In the genomic region with DNA sequence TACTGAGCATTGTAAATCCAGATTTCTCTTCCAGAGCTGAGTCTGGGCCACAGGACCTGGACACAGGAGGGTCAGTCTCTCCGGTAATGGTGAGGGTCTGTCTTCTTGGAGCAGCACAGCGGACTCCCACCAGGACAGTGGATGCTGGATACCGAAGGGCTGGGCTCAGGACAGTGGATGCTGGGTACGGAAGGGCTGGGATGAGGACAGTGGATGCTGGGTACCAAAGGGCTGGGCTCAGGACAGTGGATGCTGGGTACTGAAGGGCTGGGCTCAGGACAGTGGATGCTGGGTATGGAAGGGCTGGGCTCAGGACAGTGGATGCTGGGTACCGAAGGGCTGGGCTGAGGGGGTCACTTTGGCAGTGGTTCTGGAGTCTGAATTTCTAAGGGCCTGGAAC, we compare ENCODE assay signal across 5 cellular contexts. TPM values are rescaled to one million over a fixed set of nuclear protein-coding genes. Genes with fewer than 3 reads are reported as not detected.
"Had no signal": no experiment of that assay in that cellular context is flagged by ENCODE, and none has a peak within 500 bp of the region (broad histone marks: within the 10 kb centered on the region; RNA-seq: fewer than 3 reads in every experiment).

No MANE protein-coding gene starts in this region.

RNA-seq across cellular contexts. Expression of a gene that starts 9.6 kb away (rescaled TPM):
- total RNA-seq: GM23338, H1, H9, HT-29, IMR-90 had no signal
- polyA plus RNA-seq: GM23338, H1, IMR-90 had no signal
